In genomic region chr19:46958542-46958941, GRCh38 we compare ENCODE assay signal across 11 cellular contexts.
DNase-seq lines count a peak whose midpoint lies in the region; ATAC-seq, FAIRE-seq and TF ChIP-seq lines count a peak whose summit lies in the region.
"Had no signal": no experiment of that assay in that cellular context is flagged by ENCODE, and none has a peak within 500 bp of the region (broad histone marks: within the 10 kb centered on the region; RNA-seq: fewer than 3 reads in every experiment).

No MANE protein-coding gene starts in this region.

- 75% methylated on average over 6 of the region's 6 CpGs for WGBS in A549 (ENCODE audit: missing lambda C conversion rate)

- no peaks in the 10 kb centered on the region for H3K27me3 Mint-ChIP-seq in T-helper 1 cell treated with Interleukin-12 subunit alpha and Interleukin-12 subunit beta and Interleukin-4 antibody, amounts not matched to agents 30 μg/mL and 1 μg/mL, for 36 hours (ENCODE audit: low read depth)
- peaks cover 1% of the 10 kb centered on the region for H3K27me3 Mint-ChIP-seq in glutamatergic neuron (ENCODE audit: unreplicated experiment)

- no peak for TF ChIP-seq POLR2A in A549 (IDR thresholded peaks at IDR 0.05; ENCODE audit: low read length)

- ATAC-seq in A549 = no peak; a peak in 2 of 6 replicates
- ATAC-seq in HG02970 (IDR thresholded peaks at IDR 0.05; ENCODE audit: low FRiP score, unreplicated experiment) = no peak

- H3K4me1 ChIP-seq in A549 = peaks cover 33% of the 10 kb centered on the region

- TF ChIP-seq EP300 in A549 (IDR thresholded peaks at IDR 0.05) = no peak

- H3K9me3 Mint-ChIP-seq in T-helper 1 cell treated with Interleukin-12 subunit alpha and Interleukin-12 subunit beta and Interleukin-4 antibody, amounts not matched to agents 30 μg/mL and 1 μg/mL, for 36 hours = no peaks in the 10 kb centered on the region
- peaks cover 12% of the 10 kb centered on the region for H3K9me3 Mint-ChIP-seq in glutamatergic neuron (ENCODE audit: unreplicated experiment)

- no peak for TF ChIP-seq RAD21 in A549 (conservative IDR thresholded peaks at IDR 0.05 in 1 of 2, IDR thresholded peaks at IDR 0.05 in 1 of 2)

- DNase-seq in A549 (ENCODE audit: low read depth in 1 of 2, low spot score in 1 of 2) (no peak), ELF-1 (ENCODE audit: low read depth, low spot score) (peak; percentile 38), glutamatergic neuron (no peak), amygdala (lab: John Stamatoyannopoulos, UW) (no peak), SKM-1 treated with dmso at 0.1 percent for 144 hours (lab: John Stamatoyannopoulos, UW; ENCODE audit: unreplicated experiment) (no peak), globus pallidus (ENCODE audit: low spot score) (no peak)
- DNase-seq: Kasumi-1 had no signal

- H3K4me3 ChIP-seq in A549 = no peak overlapping the region
- H3K4me3 ChIP-seq: suprapubic skin had no signal

- CTCF ChIA-PET in A549 (lab: Yijun Ruan, JAX) = interaction anchor here (0.7 to 6.6 kb wide), 4 partner anchors 12 to 32 kb away, joined by 3 to 62 read pairs (median 4); no protein-coding TSS in a partner anchor

- peak overlapping the region; percentile 71 for H3K27ac Mint-ChIP-seq in T-helper 1 cell treated with Interleukin-12 subunit alpha and Interleukin-12 subunit beta and Interleukin-4 antibody, amounts not matched to agents 30 μg/mL and 1 μg/mL, for 36 hours
- peak overlapping the region; percentile 97 for H3K27ac Mint-ChIP-seq in glutamatergic neuron (ENCODE audit: unreplicated experiment)

- peaks cover 66% of the 10 kb centered on the region for H3K4me1 Mint-ChIP-seq in T-helper 1 cell treated with Interleukin-12 subunit alpha and Interleukin-12 subunit beta and Interleukin-4 antibody, amounts not matched to agents 30 μg/mL and 1 μg/mL, for 36 hours (ENCODE audit: low read depth)
- H3K4me1 Mint-ChIP-seq in glutamatergic neuron (ENCODE audit: low read depth, unreplicated experiment) = peaks cover 37% of the 10 kb centered on the region

- H3K9me3 ChIP-seq in A549 = no peaks in the 10 kb centered on the region
- H3K9me3 ChIP-seq: suprapubic skin had no signal

- peaks cover 18% of the 10 kb centered on the region for H3K36me3 Mint-ChIP-seq in T-helper 1 cell treated with Interleukin-12 subunit alpha and Interleukin-12 subunit beta and Interleukin-4 antibody, amounts not matched to agents 30 μg/mL and 1 μg/mL, for 36 hours (ENCODE audit: low read depth)
- H3K36me3 Mint-ChIP-seq in glutamatergic neuron (ENCODE audit: unreplicated experiment) = peaks cover 5% of the 10 kb centered on the region

- no peak for FAIRE-seq in A549 (lab: Jason Lieb, UNC)
- FAIRE-seq: frontal cortex had no signal

- TF ChIP-seq CTCF in A549 (IDR thresholded peaks at IDR 0.05) (no peak), glutamatergic neuron (IDR thresholded peaks at IDR 0.05; ENCODE audit: partially characterized antibody, unreplicated experiment) (no peak)

- peak overlapping the region; percentile 14 for H3K4me3 Mint-ChIP-seq in T-helper 1 cell treated with Interleukin-12 subunit alpha and Interleukin-12 subunit beta and Interleukin-4 antibody, amounts not matched to agents 30 μg/mL and 1 μg/mL, for 36 hours
- peak overlapping the region; percentile 71 for H3K4me3 Mint-ChIP-seq in glutamatergic neuron (ENCODE audit: unreplicated experiment)

- 0 out of 6 replicates have a peak overlapping the region, but pooled peaks of 1 of the 2 experiments have one; percentile 19 for H3K27ac ChIP-seq in A549
- H3K27ac ChIP-seq: suprapubic skin had no signal

- H3K4me2 ChIP-seq in A549 = peak overlapping the region; percentile 1; the same call in 2 of the 3 replicates

- POLR2A ChIA-PET in A549 (lab: Yijun Ruan, JAX) = interaction anchor here (0.7 kb wide), 1 partner anchor 267 kb away, joined by 3 read pairs; no protein-coding TSS in a partner anchor

TF ChIP-seq in A549, 52 proteins besides CTCF, POLR2A, EP300 and RAD21:
- TF ChIP-seq REST (IDR thresholded peaks at IDR 0.05) (no peak), ATOH8 (CRISPR knock-in tag; IDR thresholded peaks at IDR 0.05; ENCODE audit: low read depth) (no peak), HEYL (CRISPR knock-in tag; IDR thresholded peaks at IDR 0.05) (no peak), ZFP36 (IDR thresholded peaks at IDR 0.05; ENCODE audit: borderline replicate concordance, partially characterized antibody) (no peak), ZNF302 (CRISPR knock-in tag; IDR thresholded peaks at IDR 0.05) (no peak), MYC (IDR thresholded peaks at IDR 0.05; ENCODE audit: borderline replicate concordance, low read length) (no peak), BCL3 (IDR thresholded peaks at IDR 0.05) (no peak), PHF8 (IDR thresholded peaks at IDR 0.05; ENCODE audit: borderline replicate concordance, low read depth) (no peak), BHLHE40 (IDR thresholded peaks at IDR 0.05; ENCODE audit: low read depth, low read length) (no peak), NR3C1 (IDR thresholded peaks at IDR 0.05) (no peak), CBX2 (IDR thresholded peaks at IDR 0.05; ENCODE audit: borderline replicate concordance, low read depth) (no peak), MAX (IDR thresholded peaks at IDR 0.05) (no peak), ZSCAN20 (CRISPR knock-in tag; IDR thresholded peaks at IDR 0.05) (no peak), TFCP2L1 (CRISPR knock-in tag; IDR thresholded peaks at IDR 0.05) (no peak), CBX8 (IDR thresholded peaks at IDR 0.05) (no peak), CHD4 (IDR thresholded peaks at IDR 0.05; ENCODE audit: borderline replicate concordance) (no peak), HDAC2 (IDR thresholded peaks at IDR 0.05) (no peak), HOXB5 (CRISPR knock-in tag; IDR thresholded peaks at IDR 0.05) (no peak), HES2 (IDR thresholded peaks at IDR 0.05) (no peak)
- TF ChIP-seq, protein P1, sequence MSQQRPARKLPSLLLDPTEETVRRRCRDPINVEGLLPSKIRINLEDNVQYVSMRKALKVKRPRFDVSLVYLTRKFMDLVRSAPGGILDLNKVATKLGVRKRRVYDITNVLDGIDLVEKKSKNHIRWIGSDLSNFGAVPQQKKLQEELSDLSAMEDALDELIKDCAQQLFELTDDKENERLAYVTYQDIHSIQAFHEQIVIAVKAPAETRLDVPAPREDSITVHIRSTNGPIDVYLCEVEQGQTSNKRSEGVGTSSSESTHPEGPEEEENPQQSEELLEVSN (IDR thresholded peaks at IDR 0.05; ENCODE audit: borderline replicate concordance, low read depth) = no peak
